2 cellular contexts compared by ENCODE assay signal in genomic region chr11:32082346-32082986, GRCh38.
TF ChIP-seq lines count a peak whose summit lies in the region.

No MANE protein-coding gene starts in this region.

TF ChIP-seq in GM23338, 12 proteins besides CTCF, POLR2A, EP300 and RAD21 (continued from another document):
- TF ChIP-seq, protein P1, sequence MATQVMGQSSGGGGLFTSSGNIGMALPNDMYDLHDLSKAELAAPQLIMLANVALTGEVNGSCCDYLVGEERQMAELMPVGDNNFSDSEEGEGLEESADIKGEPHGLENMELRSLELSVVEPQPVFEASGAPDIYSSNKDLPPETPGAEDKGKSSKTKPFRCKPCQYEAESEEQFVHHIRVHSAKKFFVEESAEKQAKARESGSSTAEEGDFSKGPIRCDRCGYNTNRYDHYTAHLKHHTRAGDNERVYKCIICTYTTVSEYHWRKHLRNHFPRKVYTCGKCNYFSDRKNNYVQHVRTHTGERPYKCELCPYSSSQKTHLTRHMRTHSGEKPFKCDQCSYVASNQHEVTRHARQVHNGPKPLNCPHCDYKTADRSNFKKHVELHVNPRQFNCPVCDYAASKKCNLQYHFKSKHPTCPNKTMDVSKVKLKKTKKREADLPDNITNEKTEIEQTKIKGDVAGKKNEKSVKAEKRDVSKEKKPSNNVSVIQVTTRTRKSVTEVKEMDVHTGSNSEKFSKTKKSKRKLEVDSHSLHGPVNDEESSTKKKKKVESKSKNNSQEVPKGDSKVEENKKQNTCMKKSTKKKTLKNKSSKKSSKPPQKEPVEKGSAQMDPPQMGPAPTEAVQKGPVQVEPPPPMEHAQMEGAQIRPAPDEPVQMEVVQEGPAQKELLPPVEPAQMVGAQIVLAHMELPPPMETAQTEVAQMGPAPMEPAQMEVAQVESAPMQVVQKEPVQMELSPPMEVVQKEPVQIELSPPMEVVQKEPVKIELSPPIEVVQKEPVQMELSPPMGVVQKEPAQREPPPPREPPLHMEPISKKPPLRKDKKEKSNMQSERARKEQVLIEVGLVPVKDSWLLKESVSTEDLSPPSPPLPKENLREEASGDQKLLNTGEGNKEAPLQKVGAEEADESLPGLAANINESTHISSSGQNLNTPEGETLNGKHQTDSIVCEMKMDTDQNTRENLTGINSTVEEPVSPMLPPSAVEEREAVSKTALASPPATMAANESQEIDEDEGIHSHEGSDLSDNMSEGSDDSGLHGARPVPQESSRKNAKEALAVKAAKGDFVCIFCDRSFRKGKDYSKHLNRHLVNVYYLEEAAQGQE (IDR thresholded peaks at IDR 0.05; ENCODE audit: unreplicated experiment): no peak
- TF ChIP-seq EZH2phosphoT487 (IDR thresholded peaks at IDR 0.05; ENCODE audit: unreplicated experiment): no peak
- TF ChIP-seq ZNF462 (CRISPR knock-in tag; IDR thresholded peaks at IDR 0.05): no peak
- no peak for TF ChIP-seq JUNB (IDR thresholded peaks at IDR 0.05; ENCODE audit: unreplicated experiment)
- no peak for TF ChIP-seq POLR2AphosphoS5 (IDR thresholded peaks at IDR 0.05; ENCODE audit: low read depth)
- no peak for TF ChIP-seq ETS1 (IDR thresholded peaks at IDR 0.05)

TF ChIP-seq in WTC11, 78 proteins besides CTCF, POLR2A, EP300 and RAD21 (continued from another document):
- TF ChIP-seq ERG (CRISPR knock-in tag; IDR thresholded peaks at IDR 0.05): no peak
